Comparison of ENCODE assay signal across 8 cellular contexts in genomic region chr5:75510836-75511434, GRCh38. TPM values are rescaled to one million over a fixed set of nuclear protein-coding genes. Genes with fewer than 3 reads are reported as not detected.
DNase-seq lines count a peak whose midpoint lies in the region; ATAC-seq and TF ChIP-seq lines count a peak whose summit lies in the region.

No MANE protein-coding gene starts in this region.

- TF ChIP-seq POLR2A in Peyer's patch (IDR thresholded peaks at IDR 0.05), result no peak

- H3K27me3 ChIP-seq in Peyer's patch, result no peaks in the 10 kb centered on the region
- H3K27me3 ChIP-seq in right atrium auricular region, result no peaks in the 10 kb centered on the region

- H3K9me3 ChIP-seq in Peyer's patch (no peaks in the 10 kb centered on the region), right atrium auricular region (no peaks in the 10 kb centered on the region)

- no peaks in the 10 kb centered on the region for H3K36me3 ChIP-seq in Peyer's patch
- no peaks in the 10 kb centered on the region for H3K36me3 ChIP-seq in right atrium auricular region

- H3K4me3 ChIP-seq in Peyer's patch (peak overlapping the region; percentile 70 to 87 (median 77)), right atrium auricular region (peak overlapping the region; percentile 91 to 95)

- peak; percentile 51 for DNase-seq in NCI-H2029 (lab: John Stamatoyannopoulos, UW)
- no peak for DNase-seq in NCI-H2029 treated with DMSO at 0.1 percent for 48 hours (lab: John Stamatoyannopoulos, UW)
- peak; percentile 25 to 87 (median 73) for DNase-seq in Peyer's patch
- DNase-seq in amniotic epithelial cell (ENCODE audit: low read depth), result peak; percentile 41
- peak; percentile 60 for DNase-seq in right atrium auricular region (ENCODE audit: low spot score)
- peak; percentile 15 for DNase-seq in putamen (ENCODE audit: low spot score)
- DNase-seq in superior temporal gyrus (ENCODE audit: extremely low spot score), result no peak

- H3K27ac ChIP-seq in Peyer's patch, result peak overlapping the region; percentile 84 to 95 (median 91)
- H3K27ac ChIP-seq in right atrium auricular region, result peak overlapping the region; percentile 94 to 98

- TF ChIP-seq CTCF in Peyer's patch (IDR thresholded peaks at IDR 0.05) (no peak), right atrium auricular region (IDR thresholded peaks at IDR 0.05) (no peak)

- ATAC-seq in HG02943 (IDR thresholded peaks at IDR 0.05; ENCODE audit: low read depth, unreplicated experiment), result peak; percentile 35

- H3K4me1 ChIP-seq in Peyer's patch (peaks cover 0 to 31% (median 3%) of the 10 kb centered on the region in 4 donors), right atrium auricular region (peaks cover 0 to 36% of the 10 kb centered on the region in 2 donors)

RNA-seq across cellular contexts. Expression of gene CERT1, which starts 0.5 kb away (rescaled TPM):
- total RNA-seq in Peyer's patch, result 10 to 100 TPM; 32.2 to 52.0 (median 39.6) TPM
- total RNA-seq in right atrium auricular region, result 10 to 100 TPM; 12.3 to 12.6 TPM

RNA-seq across cellular contexts. Expression of gene POLK, which starts 0.8 kb away (rescaled TPM):
- 10 to 100 TPM; 24.5 to 58.6 (median 28.3) TPM for total RNA-seq in Peyer's patch
- total RNA-seq in right atrium auricular region, result 10 to 100 TPM; 19.1 to 21.1 TPM

Comparison
In these comparisons a context has a peak if more than half of its experiments do, and no peak if none do; other contexts are left out.
1. DNase-seq: peak in NCI-H2029 (single experiment), Peyer's patch (3 of 3), amniotic epithelial cell (single experiment), right atrium auricular region (single experiment) and putamen (single experiment); none in NCI-H2029 treated with DMSO at 0.1 percent for 48 hours (single experiment) and superior temporal gyrus (single experiment).